1 cellular context compared by ENCODE assay signal in the genomic region with DNA sequence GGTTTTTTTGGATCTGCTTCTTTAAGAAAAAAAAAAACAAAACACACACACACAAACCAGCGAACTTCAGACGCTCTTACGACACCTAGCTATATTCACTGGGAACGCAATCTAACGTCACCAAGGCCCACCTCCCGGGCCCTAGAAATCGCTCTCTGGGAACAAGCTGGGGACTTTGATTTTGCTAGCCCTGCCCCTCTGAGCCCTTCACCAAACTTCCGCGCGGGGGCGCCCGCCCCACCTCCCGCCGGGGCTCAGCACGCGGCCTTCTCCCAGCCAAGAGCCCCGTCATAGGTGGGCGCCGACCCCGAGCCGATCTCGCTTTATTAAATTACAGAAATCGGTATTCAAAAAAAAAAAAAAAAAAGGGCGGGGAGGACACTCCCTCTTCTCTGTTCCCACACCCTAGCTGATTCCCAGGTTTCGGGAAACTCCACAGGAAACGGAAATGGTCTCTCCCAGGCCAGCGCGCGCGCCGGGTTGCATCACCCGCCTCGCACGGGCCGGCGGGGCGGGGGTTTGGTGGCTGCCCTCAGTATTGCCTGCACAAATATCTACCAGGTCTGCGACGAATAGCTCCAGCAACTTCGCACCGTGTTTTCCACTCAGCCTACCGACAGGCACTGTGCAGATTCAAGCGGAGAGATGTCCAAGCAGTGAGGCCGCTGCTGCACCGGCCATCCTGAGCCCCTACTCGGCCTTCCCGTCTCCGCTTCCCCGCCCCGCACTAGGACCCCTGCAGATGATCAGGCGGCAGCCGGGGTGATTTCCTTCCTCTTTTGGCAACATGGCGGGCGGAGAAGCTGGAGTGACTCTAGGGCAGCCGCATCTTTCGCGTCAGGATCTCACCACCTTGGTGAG.
TF ChIP-seq lines count a peak whose summit lies in the region.

Gene EIF2S3 (plus strand): TSS at position 775 of the 861 bp plus-strand sequence. CDS start 13 bp downstream, at position 788.

TF ChIP-seq in GM12878, 131 proteins besides CTCF, POLR2A, EP300 and RAD21 (continued from another document):
- TF ChIP-seq ZBTB11 (CRISPR knock-in tag; IDR thresholded peaks at IDR 0.05) (no peak), SREBF1 (IDR thresholded peaks at IDR 0.05; ENCODE audit: low read length) (no peak), CREM (IDR thresholded peaks at IDR 0.05; ENCODE audit: low read depth) (peak; percentile 69), ZBTB4 (CRISPR knock-in tag; IDR thresholded peaks at IDR 0.05) (no peak), IRF4 (IDR thresholded peaks at IDR 0.05; ENCODE audit: low read depth, low read length) (peak; percentile 34), CREB1 (IDR thresholded peaks at IDR 0.05; ENCODE audit: low read depth) (peak; percentile 91), CBX3 (IDR thresholded peaks at IDR 0.05; ENCODE audit: borderline replicate concordance, low read depth) (no peak), PAX5 (IDR thresholded peaks at IDR 0.05; ENCODE audit: borderline replicate concordance, low read depth, low read length) (0 out of 2 replicates have a peak, but pooled peaks have one; percentile 14), RBBP5 (conservative IDR thresholded peaks at IDR 0.05) (no peak), KAT2A (conservative IDR thresholded peaks at IDR 0.05; ENCODE audit: control insufficient read depth, low read depth, low read length) (no peak), SKIL (IDR thresholded peaks at IDR 0.05; ENCODE audit: low read depth, poor library complexity, severe bottlenecking) (peak; percentile 62), SP1 (IDR thresholded peaks at IDR 0.05; ENCODE audit: low read depth, low read length) (peak; percentile 37), BMI1 (IDR thresholded peaks at IDR 0.05; ENCODE audit: borderline replicate concordance) (no peak; the same call in 1 of the 2 replicates), BCL11A (IDR thresholded peaks at IDR 0.05; ENCODE audit: low read depth, low read length) (0 out of 2 replicates have a peak, but pooled peaks have one; percentile 43), MTA3 (IDR thresholded peaks at IDR 0.05; ENCODE audit: borderline replicate concordance, low read length) (no peak), CBX5 (IDR thresholded peaks at IDR 0.05; ENCODE audit: low read depth) (peak; percentile 31; the same call in 1 of the 2 replicates), SRF (IDR thresholded peaks at IDR 0.05; ENCODE audit: low read depth in 2 of 2, low read length in 2 of 2) (0 out of 4 replicates have a peak, but pooled peaks of 1 of the 2 experiments have one; percentile 36), POLR2AphosphoS5 (IDR thresholded peaks at IDR 0.05; ENCODE audit: low read length) (peak; percentile 99), NR2C1 (IDR thresholded peaks at IDR 0.05) (0 out of 2 replicates have a peak, but pooled peaks have one; percentile 35), IRF3 (IDR thresholded peaks at IDR 0.05) (no peak), HCFC1 (IDR thresholded peaks at IDR 0.05; ENCODE audit: low read length) (peak; percentile 66)
- TF ChIP-seq, protein P1, sequence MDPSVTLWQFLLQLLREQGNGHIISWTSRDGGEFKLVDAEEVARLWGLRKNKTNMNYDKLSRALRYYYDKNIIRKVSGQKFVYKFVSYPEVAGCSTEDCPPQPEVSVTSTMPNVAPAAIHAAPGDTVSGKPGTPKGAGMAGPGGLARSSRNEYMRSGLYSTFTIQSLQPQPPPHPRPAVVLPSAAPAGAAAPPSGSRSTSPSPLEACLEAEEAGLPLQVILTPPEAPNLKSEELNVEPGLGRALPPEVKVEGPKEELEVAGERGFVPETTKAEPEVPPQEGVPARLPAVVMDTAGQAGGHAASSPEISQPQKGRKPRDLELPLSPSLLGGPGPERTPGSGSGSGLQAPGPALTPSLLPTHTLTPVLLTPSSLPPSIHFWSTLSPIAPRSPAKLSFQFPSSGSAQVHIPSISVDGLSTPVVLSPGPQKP (IDR thresholded peaks at IDR 0.05; ENCODE audit: low read depth, low read length), result peak; percentile 70; the same call in 1 of the 2 replicates
- TF ChIP-seq, protein P2, sequence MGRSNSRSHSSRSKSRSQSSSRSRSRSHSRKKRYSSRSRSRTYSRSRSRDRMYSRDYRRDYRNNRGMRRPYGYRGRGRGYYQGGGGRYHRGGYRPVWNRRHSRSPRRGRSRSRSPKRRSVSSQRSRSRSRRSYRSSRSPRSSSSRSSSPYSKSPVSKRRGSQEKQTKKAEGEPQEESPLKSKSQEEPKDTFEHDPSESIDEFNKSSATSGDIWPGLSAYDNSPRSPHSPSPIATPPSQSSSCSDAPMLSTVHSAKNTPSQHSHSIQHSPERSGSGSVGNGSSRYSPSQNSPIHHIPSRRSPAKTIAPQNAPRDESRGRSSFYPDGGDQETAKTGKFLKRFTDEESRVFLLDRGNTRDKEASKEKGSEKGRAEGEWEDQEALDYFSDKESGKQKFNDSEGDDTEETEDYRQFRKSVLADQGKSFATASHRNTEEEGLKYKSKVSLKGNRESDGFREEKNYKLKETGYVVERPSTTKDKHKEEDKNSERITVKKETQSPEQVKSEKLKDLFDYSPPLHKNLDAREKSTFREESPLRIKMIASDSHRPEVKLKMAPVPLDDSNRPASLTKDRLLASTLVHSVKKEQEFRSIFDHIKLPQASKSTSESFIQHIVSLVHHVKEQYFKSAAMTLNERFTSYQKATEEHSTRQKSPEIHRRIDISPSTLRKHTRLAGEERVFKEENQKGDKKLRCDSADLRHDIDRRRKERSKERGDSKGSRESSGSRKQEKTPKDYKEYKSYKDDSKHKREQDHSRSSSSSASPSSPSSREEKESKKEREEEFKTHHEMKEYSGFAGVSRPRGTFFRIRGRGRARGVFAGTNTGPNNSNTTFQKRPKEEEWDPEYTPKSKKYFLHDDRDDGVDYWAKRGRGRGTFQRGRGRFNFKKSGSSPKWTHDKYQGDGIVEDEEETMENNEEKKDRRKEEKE (IDR thresholded peaks at IDR 0.05), result no peak
- TF ChIP-seq, protein P3, sequence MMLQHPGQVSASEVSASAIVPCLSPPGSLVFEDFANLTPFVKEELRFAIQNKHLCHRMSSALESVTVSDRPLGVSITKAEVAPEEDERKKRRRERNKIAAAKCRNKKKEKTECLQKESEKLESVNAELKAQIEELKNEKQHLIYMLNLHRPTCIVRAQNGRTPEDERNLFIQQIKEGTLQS (IDR thresholded peaks at IDR 0.05; ENCODE audit: borderline replicate concordance, extremely low read depth, low read depth, low read length), result peak; percentile 62; the same call in 1 of the 2 replicates
- TF ChIP-seq, protein P4, sequence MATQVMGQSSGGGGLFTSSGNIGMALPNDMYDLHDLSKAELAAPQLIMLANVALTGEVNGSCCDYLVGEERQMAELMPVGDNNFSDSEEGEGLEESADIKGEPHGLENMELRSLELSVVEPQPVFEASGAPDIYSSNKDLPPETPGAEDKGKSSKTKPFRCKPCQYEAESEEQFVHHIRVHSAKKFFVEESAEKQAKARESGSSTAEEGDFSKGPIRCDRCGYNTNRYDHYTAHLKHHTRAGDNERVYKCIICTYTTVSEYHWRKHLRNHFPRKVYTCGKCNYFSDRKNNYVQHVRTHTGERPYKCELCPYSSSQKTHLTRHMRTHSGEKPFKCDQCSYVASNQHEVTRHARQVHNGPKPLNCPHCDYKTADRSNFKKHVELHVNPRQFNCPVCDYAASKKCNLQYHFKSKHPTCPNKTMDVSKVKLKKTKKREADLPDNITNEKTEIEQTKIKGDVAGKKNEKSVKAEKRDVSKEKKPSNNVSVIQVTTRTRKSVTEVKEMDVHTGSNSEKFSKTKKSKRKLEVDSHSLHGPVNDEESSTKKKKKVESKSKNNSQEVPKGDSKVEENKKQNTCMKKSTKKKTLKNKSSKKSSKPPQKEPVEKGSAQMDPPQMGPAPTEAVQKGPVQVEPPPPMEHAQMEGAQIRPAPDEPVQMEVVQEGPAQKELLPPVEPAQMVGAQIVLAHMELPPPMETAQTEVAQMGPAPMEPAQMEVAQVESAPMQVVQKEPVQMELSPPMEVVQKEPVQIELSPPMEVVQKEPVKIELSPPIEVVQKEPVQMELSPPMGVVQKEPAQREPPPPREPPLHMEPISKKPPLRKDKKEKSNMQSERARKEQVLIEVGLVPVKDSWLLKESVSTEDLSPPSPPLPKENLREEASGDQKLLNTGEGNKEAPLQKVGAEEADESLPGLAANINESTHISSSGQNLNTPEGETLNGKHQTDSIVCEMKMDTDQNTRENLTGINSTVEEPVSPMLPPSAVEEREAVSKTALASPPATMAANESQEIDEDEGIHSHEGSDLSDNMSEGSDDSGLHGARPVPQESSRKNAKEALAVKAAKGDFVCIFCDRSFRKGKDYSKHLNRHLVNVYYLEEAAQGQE (IDR thresholded peaks at IDR 0.05; ENCODE audit: low read depth, low read length), result 0 out of 2 replicates have a peak, but pooled peaks have one; percentile 2
- TF ChIP-seq, protein P5, sequence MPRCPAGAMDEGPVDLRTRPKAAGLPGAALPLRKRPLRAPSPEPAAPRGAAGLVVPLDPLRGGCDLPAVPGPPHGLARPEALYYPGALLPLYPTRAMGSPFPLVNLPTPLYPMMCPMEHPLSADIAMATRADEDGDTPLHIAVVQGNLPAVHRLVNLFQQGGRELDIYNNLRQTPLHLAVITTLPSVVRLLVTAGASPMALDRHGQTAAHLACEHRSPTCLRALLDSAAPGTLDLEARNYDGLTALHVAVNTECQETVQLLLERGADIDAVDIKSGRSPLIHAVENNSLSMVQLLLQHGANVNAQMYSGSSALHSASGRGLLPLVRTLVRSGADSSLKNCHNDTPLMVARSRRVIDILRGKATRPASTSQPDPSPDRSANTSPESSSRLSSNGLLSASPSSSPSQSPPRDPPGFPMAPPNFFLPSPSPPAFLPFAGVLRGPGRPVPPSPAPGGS (IDR thresholded peaks at IDR 0.05; ENCODE audit: borderline replicate concordance, insufficient read depth, low read depth, low read length, poor library complexity, severe bottlenecking), result peak; percentile 92
TF ChIP-seq in GM12878: peak in this region for 77.
